Comparison of ENCODE assay signal across 8 cellular contexts in the genomic region with DNA sequence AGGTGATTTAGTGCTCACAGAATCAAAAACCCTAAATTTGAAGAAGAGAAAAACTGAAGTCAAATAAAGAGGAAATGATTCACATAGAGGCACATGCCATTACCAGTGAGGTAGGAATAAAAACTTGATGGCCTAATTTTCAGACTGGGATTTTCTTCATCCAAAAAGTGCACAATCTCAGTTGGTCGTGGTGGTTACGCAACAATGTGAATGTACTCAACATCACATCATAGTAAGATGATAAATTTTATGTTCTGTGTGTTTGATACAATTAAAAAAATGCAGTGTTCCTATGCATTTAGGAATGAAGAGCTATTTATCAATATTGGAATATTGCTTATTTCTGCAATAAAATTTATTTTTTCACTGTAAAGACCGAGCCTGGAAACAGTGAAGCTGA.
"Had no signal": no experiment of that assay in that cellular context is flagged by ENCODE, and none has a peak within 500 bp of the region (broad histone marks: within the 10 kb centered on the region; RNA-seq: fewer than 3 reads in every experiment).

No MANE protein-coding gene starts in this region.

- ATAC-seq: GM23338, HCT116 had no signal

- H3K27ac ChIP-seq: KMS-11 had no signal

- H3K9ac ChIP-seq: KMS-11 had no signal

- H3K9me3 Mint-ChIP-seq: GM23338 had no signal

- H3K4me3 Mint-ChIP-seq: GM23338, HFFc6 had no signal

- DNase-seq: H7, HFFc6, KBM-7 had no signal

- H3K4me1 ChIP-seq: HAP-1 had no signal

- H3K27ac Mint-ChIP-seq: GM23338, HFFc6 had no signal

- H3K4me3 ChIP-seq: GM23338, HAP-1 had no signal

- H3K36me3 ChIP-seq: HAP-1 had no signal

- H2AFZ ChIP-seq: GM23338 had no signal

- H3K4me2 ChIP-seq: KMS-11 had no signal

- H3K9me3 ChIP-seq: HAP-1 had no signal

- FAIRE-seq: HTR-8/SVneo had no signal
